15 cellular contexts compared by ENCODE assay signal in genomic region chr12:118150625-118151024, GRCh38.
"Had no signal": no experiment of that assay in that cellular context is flagged by ENCODE, and none has a peak within 500 bp of the region (broad histone marks: within the 10 kb centered on the region; RNA-seq: fewer than 3 reads in every experiment).

No MANE protein-coding gene starts in this region.

- H3K36me3 ChIP-seq: colonic mucosa had no signal

- H3K27me3 Mint-ChIP-seq: activated CD4-positive, alpha-beta memory T cell treated with anti-CD3 and anti-CD28 coated beads for 36 hours; effector memory CD8-positive, alpha-beta T cell had no signal

- H3K4me3 Mint-ChIP-seq: activated CD4-positive, alpha-beta memory T cell treated with anti-CD3 and anti-CD28 coated beads for 36 hours; effector memory CD8-positive, alpha-beta T cell; nephron progenitor cell had no signal

- H3K9me3 Mint-ChIP-seq: activated CD4-positive, alpha-beta memory T cell treated with anti-CD3 and anti-CD28 coated beads for 36 hours; effector memory CD8-positive, alpha-beta T cell; nephron progenitor cell had no signal

- H3K79me2 ChIP-seq: hepatocyte had no signal

- ATAC-seq: effector memory CD8-positive, alpha-beta T cell; gastrocnemius medialis; psoas muscle had no signal

- H3K4me2 ChIP-seq: hepatocyte had no signal

- H3K27ac ChIP-seq: colonic mucosa, epithelial cell of prostate, hepatocyte, psoas muscle, sigmoid colon, upper lobe of left lung had no signal

- H3K27me3 ChIP-seq: colonic mucosa, gastrocnemius medialis, hepatocyte, sigmoid colon, upper lobe of left lung had no signal

- H3K4me3 ChIP-seq: colonic mucosa, gastrocnemius medialis, hepatocyte, lung, psoas muscle, sigmoid colon, upper lobe of left lung had no signal

- H2AFZ ChIP-seq: hepatocyte had no signal

- DNase-seq: activated CD4-positive, alpha-beta memory T cell treated with anti-CD3 and anti-CD28 coated beads for 36 hours; activated CD8-positive, alpha-beta memory T cell treated with anti-CD3 and anti-CD28 coated beads, Interleukin-2, amount 50 U/mL, for 4 hours; activated naive CD4-positive, alpha-beta T cell treated with anti-CD3 and anti-CD28 coated beads, Interleukin-2, amount 50 U/mL, for 16 hours; colonic mucosa; effector memory CD8-positive, alpha-beta T cell; gastrocnemius medialis; nephron progenitor cell; psoas muscle; sigmoid colon; stimulated activated CD4-positive, alpha-beta T cell treated with anti-CD3 and anti-CD28 coated beads, Interleukin-2, amount 100 ng/mL, for 24 hours; stimulated activated naive CD4-positive, alpha-beta T cell treated with Interleukin-2 at 50 U/mL for 16 hours; upper lobe of left lung had no signal

- H3K9me3 ChIP-seq: colonic mucosa, gastrocnemius medialis, psoas muscle, sigmoid colon, upper lobe of left lung had no signal

- H3K4me1 ChIP-seq: colonic mucosa, psoas muscle, sigmoid colon, upper lobe of left lung had no signal
